ENCODE assay signal across 8 cellular contexts in the genomic region with DNA sequence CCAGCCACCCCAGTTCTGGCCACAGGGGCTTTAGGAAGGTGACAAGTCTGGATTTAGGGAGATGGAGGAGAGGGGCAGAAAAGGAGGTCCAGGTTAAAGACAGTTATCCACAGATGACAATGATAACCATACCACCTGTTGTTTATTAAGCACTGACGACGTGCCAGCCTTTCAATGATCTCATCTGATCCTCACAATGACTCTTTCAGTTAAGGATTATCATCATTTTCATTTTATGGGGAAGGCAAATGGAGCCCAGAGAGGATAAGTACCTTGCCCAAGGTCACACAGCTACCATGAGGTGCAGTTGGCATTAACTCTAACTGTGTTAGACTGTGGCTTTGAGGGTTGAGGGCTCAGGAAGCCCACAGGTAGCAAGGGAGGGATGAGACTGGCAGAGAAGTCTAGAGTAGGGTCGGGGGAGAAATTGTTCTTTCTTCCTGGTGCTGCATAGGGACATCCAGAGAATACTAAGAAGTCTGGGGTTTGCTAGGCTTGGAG. TPM values are rescaled to one million over a fixed set of nuclear protein-coding genes. Genes with fewer than 3 reads are reported as not detected.
A peak's percentile ranks its signal among the peaks of the same experiment; 100 is the strongest.
DNase-seq lines count a peak whose midpoint lies in the region; ATAC-seq and TF ChIP-seq lines count a peak whose summit lies in the region.

No MANE protein-coding gene starts in this region.

- H3K36me3 ChIP-seq in A673 (ENCODE audit: insufficient read depth, low read length, poor library complexity, severe bottlenecking) (no peaks in the 10 kb centered on the region), body of pancreas (replicated peaks in 1 of 2; ENCODE audit: insufficient read depth in 1 of 2, low read depth in 2 of 2) (no peaks in the 10 kb centered on the region), mucosa of rectum (ENCODE audit: control insufficient read depth in 2 of 2, insufficient read depth in 2 of 2, low read length in 2 of 2) (peaks cover 2 to 3% of the 10 kb centered on the region in 2 donors)

- H3K4me3 ChIP-seq in A673 (ENCODE audit: low read depth, low read length, poor library complexity, severe bottlenecking) (no peak overlapping the region), HL-60 (replicated peaks; ENCODE audit: insufficient read depth, low read length) (no peak overlapping the region), body of pancreas (no peak overlapping the region), mucosa of rectum (ENCODE audit: low read length in 2 of 2) (no peak overlapping the region)

- POLR2A ChIA-PET in A673 (lab: Charles Lee; ENCODE audit: low non-redundant PET), result interaction anchor here (0.6 kb wide), 1 partner anchor 10 kb away, joined by 4 read pairs; no protein-coding TSS in a partner anchor

- no peak for TF ChIP-seq POLR2A in body of pancreas (IDR thresholded peaks at IDR 0.05)

- H3K9me3 ChIP-seq in A673 (ENCODE audit: low read depth, low read length, poor library complexity, severe bottlenecking) (no peaks in the 10 kb centered on the region), body of pancreas (no peaks in the 10 kb centered on the region), mucosa of rectum (ENCODE audit: control insufficient read depth in 2 of 2, low read length in 2 of 2) (no peaks in the 10 kb centered on the region)

- intact Hi-C loops in A673 (cut with micrococcal nuclease; ENCODE audit: unreplicated experiment), result no loop called here
- intact Hi-C loops in body of pancreas (cut with DNase I), result no loop called here

- BruUV-seq in A673 (replicated peaks; lab: Mats Ljungman, UMichigan), result no TSS peak

- peak overlapping the region; percentile 40 to 48 for H3K9ac ChIP-seq in mucosa of rectum (ENCODE audit: low read depth in 1 of 2, low read length in 2 of 2)

- ATAC-seq in body of pancreas, result no peak
- no peak for ATAC-seq in HG02763 (IDR thresholded peaks at IDR 0.05; ENCODE audit: unreplicated experiment)

- 50 to 54% methylated on average over 3 of the region's 3 CpGs for WGBS in body of pancreas, 2 donors

- CTCF ChIA-PET in A673 (lab: Charles Lee), result interaction anchor here (1.1 kb wide), 1 partner anchor 24 kb away, joined by 4 read pairs; no protein-coding TSS in a partner anchor

- no peaks in the 10 kb centered on the region for H3K27me3 ChIP-seq in A673 (replicated peaks; ENCODE audit: insufficient read depth, low read depth, low read length, poor library complexity)
- H3K27me3 ChIP-seq in HL-60 (ENCODE audit: insufficient read depth, poor library complexity, severe bottlenecking), result no peaks in the 10 kb centered on the region
- no peaks in the 10 kb centered on the region for H3K27me3 ChIP-seq in body of pancreas
- no peaks in the 10 kb centered on the region for H3K27me3 ChIP-seq in mucosa of rectum (ENCODE audit: control insufficient read depth in 2 of 2, insufficient read depth in 2 of 2, low read length in 2 of 2)

- H3K27ac ChIP-seq in A673 (ENCODE audit: low read depth, low read length, poor library complexity, severe bottlenecking) (peak overlapping the region; percentile 31), HL-60 (replicated peaks) (peak overlapping the region; percentile 67), body of pancreas (peak overlapping the region; percentile 73 to 89 (median 80)), mucosa of rectum (ENCODE audit: low read depth in 2 of 2, low read length in 2 of 2) (peak overlapping the region; percentile 71 to 81)

- peaks cover 14% of the 10 kb centered on the region for H3K4me1 ChIP-seq in A673 (ENCODE audit: insufficient read depth, low read length, poor library complexity, severe bottlenecking)
- H3K4me1 ChIP-seq in body of pancreas, result peaks cover 67% of the 10 kb centered on the region
- H3K4me1 ChIP-seq in mucosa of rectum (ENCODE audit: control insufficient read depth in 2 of 2, insufficient read depth in 2 of 2, low read length in 2 of 2), result peaks cover 37 to 43% of the 10 kb centered on the region in 2 donors

- TF ChIP-seq CTCF in A673 (conservative IDR thresholded peaks at IDR 0.05; ENCODE audit: low read depth, low read length) (no peak), HL-60 (IDR thresholded peaks at IDR 0.05; ENCODE audit: insufficient read depth, low read length) (no peak), body of pancreas (IDR thresholded peaks at IDR 0.05) (no peak)

- DNase-seq in A673 (ENCODE audit: low spot score), result peak; percentile 34
- no peak for DNase-seq in HL-60 (ENCODE audit: low read depth in 1 of 2, low spot score in 1 of 2)
- DNase-seq in body of pancreas, result no peak
- no peak for DNase-seq in middle frontal gyrus (ENCODE audit: extremely low spot score, low spot score)
- DNase-seq in T-helper 9 cell, result no peak
- DNase-seq in NOMO-1 treated with dmso at 0.1 percent for 144 hours (lab: John Stamatoyannopoulos, UW; ENCODE audit: unreplicated experiment), result no peak

RNA-seq across cellular contexts. Expression of a gene that starts 21.5 kb away (rescaled TPM):
- total RNA-seq in A673 (2021), result 15.8 and 18.4 TPM in 2 replicates
- total RNA-seq in body of pancreas, result 10 to 100 TPM; 28.0 to 41.0 TPM
